In genomic region chr12:89213139-89213538, GRCh38 we compare ENCODE assay signal across 14 cellular contexts.
"Had no signal": no experiment of that assay in that cellular context is flagged by ENCODE, and none has a peak within 500 bp of the region (broad histone marks: within the 10 kb centered on the region; RNA-seq: fewer than 3 reads in every experiment).

No MANE protein-coding gene starts in this region.

- H3K9me3 Mint-ChIP-seq: activated naive CD4-positive, alpha-beta T cell treated with anti-CD3 and anti-CD28 coated beads, Interleukin-2, amount 50 U/mL, for 24 hours; neural progenitor cell had no signal

- H3K27me3 ChIP-seq: left lung, neural progenitor cell, suprapubic skin, upper lobe of left lung had no signal

- H3K27me3 Mint-ChIP-seq: activated naive CD4-positive, alpha-beta T cell treated with anti-CD3 and anti-CD28 coated beads, Interleukin-2, amount 50 U/mL, for 24 hours; activated T-helper 17 cell treated with anti-CD3 and anti-CD28 coated beads, Interleukin-2, amount 50 U/mL, for 72 hours; brain had no signal

- H3K27ac Mint-ChIP-seq: activated naive CD4-positive, alpha-beta T cell treated with anti-CD3 and anti-CD28 coated beads, Interleukin-2, amount 50 U/mL, for 24 hours; activated T-helper 17 cell treated with anti-CD3 and anti-CD28 coated beads, Interleukin-2, amount 50 U/mL, for 72 hours had no signal

- ATAC-seq: activated T-helper 17 cell treated with anti-CD3 and anti-CD28 coated beads, Interleukin-2, amount 50 U/mL, for 72 hours had no signal

- H3K36me3 ChIP-seq: left lung, neural progenitor cell, suprapubic skin, upper lobe of left lung had no signal

- H3K9me3 ChIP-seq: left lung, suprapubic skin, upper lobe of left lung had no signal

- H3K4me3 ChIP-seq: left lung, neural progenitor cell, SK-N-MC, suprapubic skin, upper lobe of left lung had no signal

- H3K36me3 Mint-ChIP-seq: activated naive CD4-positive, alpha-beta T cell treated with anti-CD3 and anti-CD28 coated beads, Interleukin-2, amount 50 U/mL, for 24 hours; brain; neural progenitor cell had no signal

- H3K4me1 Mint-ChIP-seq: activated T-helper 17 cell treated with anti-CD3 and anti-CD28 coated beads, Interleukin-2, amount 50 U/mL, for 72 hours had no signal

- H3K27ac ChIP-seq: neural progenitor cell, SK-N-MC, suprapubic skin had no signal

- H3K4me3 Mint-ChIP-seq: activated naive CD4-positive, alpha-beta T cell treated with anti-CD3 and anti-CD28 coated beads, Interleukin-2, amount 50 U/mL, for 24 hours; activated T-helper 17 cell treated with anti-CD3 and anti-CD28 coated beads, Interleukin-2, amount 50 U/mL, for 72 hours; brain; neural progenitor cell had no signal

- DNase-seq: activated CD4-positive, alpha-beta T cell treated with anti-CD3 and anti-CD28 coated beads, Interleukin-2, amount 50 U/mL, for 1 hour; activated T-cell treated with anti-CD3 and anti-CD28 coated beads for 4 hours; amniotic stem cell; erythroblast; glutamatergic neuron; left lung; stimulated activated CD4-positive, alpha-beta T cell treated with anti-CD3 and anti-CD28 coated beads, Interleukin-2, amount 100 ng/mL, for 24 hours; upper lobe of left lung had no signal
